ENCODE assay signal across 34 cellular contexts in the genomic region with DNA sequence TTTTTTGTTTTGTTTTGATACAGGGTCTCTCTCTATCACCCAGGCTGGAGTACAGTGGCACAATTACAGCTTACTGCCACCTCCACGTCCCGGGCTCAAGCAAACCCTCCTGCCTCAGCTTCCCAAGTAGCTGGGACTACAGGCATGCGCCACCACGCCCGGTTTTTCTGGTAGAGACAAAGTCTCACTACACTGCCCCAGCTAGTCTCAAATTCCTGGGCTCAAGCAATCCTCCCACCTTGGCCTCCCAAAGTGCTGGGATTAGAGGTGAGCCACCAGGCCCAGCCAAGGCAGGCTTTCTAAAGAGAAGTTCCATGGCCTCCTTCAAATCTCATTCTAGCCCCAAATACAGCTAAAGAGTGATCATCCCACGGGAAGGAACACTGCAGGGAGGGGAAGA. TPM values are rescaled to one million over a fixed set of nuclear protein-coding genes. Genes with fewer than 3 reads are reported as not detected.
DNase-seq lines count a peak whose midpoint lies in the region; ATAC-seq and TF ChIP-seq lines count a peak whose summit lies in the region.
"Had no signal": no experiment of that assay in that cellular context is flagged by ENCODE, and none has a peak within 500 bp of the region (broad histone marks: within the 10 kb centered on the region; RNA-seq: fewer than 3 reads in every experiment).

No MANE protein-coding gene starts in this region.

- H3K27ac Mint-ChIP-seq in stimulated activated naive CD8-positive, alpha-beta T cell treated with anti-CD3 and anti-CD28 coated beads, Interleukin-15, Interleukin-2, amounts not matched to agents 100 ng/mL and 50 ng/mL, for 24 hours = peak overlapping the region; percentile 36
- H3K27ac Mint-ChIP-seq: activated B cell treated with CpG ODN at 0.5 μM for 24 hours; dendritic cell treated with granulocyte-macrophage colony-stimulating factor and Interleukin-4, amounts not matched to agents 40 ng/mL and 50 ng/mL, for 4 days had no signal

- no peak for TF ChIP-seq EP300 in transverse colon (IDR thresholded peaks at IDR 0.05; ENCODE audit: low read depth)

- peaks cover 48% of the 10 kb centered on the region for H3K79me2 ChIP-seq in OCI-LY7 (ENCODE audit: insufficient read depth, low read depth, low read length)

- peaks cover 99% of the 10 kb centered on the region for H3K36me3 ChIP-seq in OCI-LY7 (ENCODE audit: insufficient read depth, low read length)
- peaks cover 93% of the 10 kb centered on the region for H3K36me3 ChIP-seq in effector memory CD4-positive, alpha-beta T cell (ENCODE audit: control insufficient read depth, insufficient read depth, low read length)
- peaks cover 0 to 88% (median 44%) of the 10 kb centered on the region in 4 donors for H3K36me3 ChIP-seq in transverse colon
- peaks cover 4 to 98% (median 78%) of the 10 kb centered on the region in 9 donors for H3K36me3 ChIP-seq in heart right ventricle

- H3K27me3 Mint-ChIP-seq in stimulated activated naive CD8-positive, alpha-beta T cell treated with anti-CD3 and anti-CD28 coated beads, Interleukin-15, Interleukin-2, amounts not matched to agents 100 ng/mL and 50 ng/mL, for 24 hours = no peaks in the 10 kb centered on the region
- H3K27me3 Mint-ChIP-seq: activated B cell treated with CpG ODN at 0.5 μM for 24 hours; dendritic cell treated with granulocyte-macrophage colony-stimulating factor and Interleukin-4, amounts not matched to agents 40 ng/mL and 50 ng/mL, for 4 days; naive B cell had no signal

- H3K9me3 Mint-ChIP-seq in stimulated activated naive CD8-positive, alpha-beta T cell treated with anti-CD3 and anti-CD28 coated beads, Interleukin-15, Interleukin-2, amounts not matched to agents 100 ng/mL and 50 ng/mL, for 24 hours = no peaks in the 10 kb centered on the region
- H3K9me3 Mint-ChIP-seq: activated B cell treated with CpG ODN at 0.5 μM for 24 hours; dendritic cell treated with granulocyte-macrophage colony-stimulating factor and Interleukin-4, amounts not matched to agents 40 ng/mL and 50 ng/mL, for 4 days; naive B cell had no signal

- in situ Hi-C loops in transverse colon (cut with MboI; ENCODE audit: low pct_ligation_motif_present in 1 of 4, low pct_unique_long_range_greater_than_20kb in 1 of 4, low sequenced_read_pairs in 3 of 4) = no loop called here

- H3K36me3 Mint-ChIP-seq in stimulated activated naive CD8-positive, alpha-beta T cell treated with anti-CD3 and anti-CD28 coated beads, Interleukin-15, Interleukin-2, amounts not matched to agents 100 ng/mL and 50 ng/mL, for 24 hours (ENCODE audit: low read depth) = peaks cover 86% of the 10 kb centered on the region

- CTCF ChIA-PET in OCI-LY7 (lab: Charles Lee; ENCODE audit: unreplicated experiment) = no interaction called here

- no peaks in the 10 kb centered on the region for H3K27me3 ChIP-seq in effector memory CD4-positive, alpha-beta T cell (replicated peaks; ENCODE audit: control insufficient read depth, insufficient read depth, low read length, poor library complexity, severe bottlenecking)
- no peaks in the 10 kb centered on the region for H3K27me3 ChIP-seq in transverse colon
- H3K27me3 ChIP-seq in heart right ventricle = no peaks in the 10 kb centered on the region
- H3K27me3 ChIP-seq: BLaER1 treated with 17β-estradiol and CSF1 and Interleukin-3, amounts not matched to agents 10 nM and 100 nM; esophagus muscularis mucosa; upper lobe of left lung had no signal

- H3K9me2 ChIP-seq in OCI-LY7 (ENCODE audit: insufficient read depth, low read length) = no peaks in the 10 kb centered on the region

- BruUV-seq in OCI-LY7 (replicated peaks; lab: Mats Ljungman, UMichigan) = TSS peak; percentile 48

- H3K9me3 ChIP-seq in OCI-LY7 (ENCODE audit: low read length) (no peaks in the 10 kb centered on the region), transverse colon (no peaks in the 10 kb centered on the region), heart right ventricle (no peaks in the 10 kb centered on the region)
- H3K9me3 ChIP-seq in effector memory CD4-positive, alpha-beta T cell (ENCODE audit: control insufficient read depth, low read length) = no peaks in the 10 kb centered on the region
- H3K9me3 ChIP-seq: BLaER1 treated with 17β-estradiol and CSF1 and Interleukin-3, amounts not matched to agents 10 nM and 100 nM; esophagus muscularis mucosa; prostate gland; upper lobe of left lung had no signal

- H2AFZ ChIP-seq in OCI-LY7 (ENCODE audit: low read length) = no peak overlapping the region

- peak; percentile 15 for TF ChIP-seq POLR2A in transverse colon (IDR thresholded peaks at IDR 0.05)

- H3K4me1 Mint-ChIP-seq in stimulated activated naive CD8-positive, alpha-beta T cell treated with anti-CD3 and anti-CD28 coated beads, Interleukin-15, Interleukin-2, amounts not matched to agents 100 ng/mL and 50 ng/mL, for 24 hours (ENCODE audit: low read depth) = peaks cover 45% of the 10 kb centered on the region

- POLR2A ChIA-PET in OCI-LY7 (lab: Charles Lee) = interaction anchor here (0.6 kb wide), 1 partner anchor 13 kb away, joined by 5 read pairs; no protein-coding TSS in a partner anchor

- H3K27ac ChIP-seq in OCI-LY7 (ENCODE audit: low read depth, low read length, poor library complexity, severe bottlenecking) (no peak overlapping the region), transverse colon (no peak overlapping the region), heart right ventricle (no peak overlapping the region)
- H3K27ac ChIP-seq in effector memory CD4-positive, alpha-beta T cell (ENCODE audit: insufficient read depth, low read length, poor library complexity, severe bottlenecking) = peak overlapping the region; percentile 14
- H3K27ac ChIP-seq: BLaER1 treated with 17β-estradiol and CSF1 and Interleukin-3, amounts not matched to agents 10 nM and 100 nM; esophagus muscularis mucosa; prostate gland; upper lobe of left lung had no signal

- H3K4me3 ChIP-seq in OCI-LY7 (ENCODE audit: low read depth, low read length, poor library complexity, severe bottlenecking) (no peak overlapping the region), transverse colon (no peak overlapping the region), heart right ventricle (no peak overlapping the region)
- H3K4me3 ChIP-seq in effector memory CD4-positive, alpha-beta T cell (ENCODE audit: insufficient read depth, low read depth, low read length, poor library complexity, severe bottlenecking) = no peak overlapping the region
- H3K4me3 ChIP-seq: BLaER1 treated with 17β-estradiol and CSF1 and Interleukin-3, amounts not matched to agents 10 nM and 100 nM; esophagus muscularis mucosa; prostate gland; SK-N-MC; upper lobe of left lung had no signal

- no peak overlapping the region for H3K4me2 ChIP-seq in OCI-LY7 (ENCODE audit: low read length)
- H3K4me2 ChIP-seq: BLaER1 treated with 17β-estradiol and CSF1 and Interleukin-3, amounts not matched to agents 10 nM and 100 nM had no signal

- H4K20me1 ChIP-seq in OCI-LY7 (ENCODE audit: insufficient read depth, low read length) = peaks cover 30% of the 10 kb centered on the region

- H3K4me3 Mint-ChIP-seq in stimulated activated naive CD8-positive, alpha-beta T cell treated with anti-CD3 and anti-CD28 coated beads, Interleukin-15, Interleukin-2, amounts not matched to agents 100 ng/mL and 50 ng/mL, for 24 hours = no peak overlapping the region
- H3K4me3 Mint-ChIP-seq: activated B cell treated with CpG ODN at 0.5 μM for 24 hours; dendritic cell treated with granulocyte-macrophage colony-stimulating factor and Interleukin-4, amounts not matched to agents 40 ng/mL and 50 ng/mL, for 4 days had no signal

- ATAC-seq in stimulated activated naive CD8-positive, alpha-beta T cell treated with anti-CD3 and anti-CD28 coated beads, Interleukin-15, Interleukin-2, amounts not matched to agents 100 U/mL and 50 U/mL, for 24 hours = no peak
- ATAC-seq in heart right ventricle = no peak
- ATAC-seq: sciatic nerve had no signal

- WGBS in transverse colon (ENCODE audit: low coverage in 1 of 2), 2 donors = 89% methylated on average over 6 of the region's 6 CpGs; no CpG with 5 or more reads in 1 of the 2 donors
- 88 to 92% methylated on average over 6 of the region's 6 CpGs for WGBS in heart right ventricle, 2 donors

- peaks cover 9% of the 10 kb centered on the region for H3K4me1 ChIP-seq in OCI-LY7 (ENCODE audit: insufficient read depth, low read length, poor library complexity, severe bottlenecking)
- peaks cover 1% of the 10 kb centered on the region for H3K4me1 ChIP-seq in effector memory CD4-positive, alpha-beta T cell (ENCODE audit: control insufficient read depth, insufficient read depth, low read length, poor library complexity, severe bottlenecking)
- H3K4me1 ChIP-seq in transverse colon = peaks cover 0 to 11% (median 6%) of the 10 kb centered on the region in 4 donors
- peaks cover 2 to 38% (median 11%) of the 10 kb centered on the region in 9 donors for H3K4me1 ChIP-seq in heart right ventricle

- intact Hi-C loops in OCI-LY7 (cut with micrococcal nuclease; ENCODE audit: unreplicated experiment) (no loop called here), transverse colon (cut with DNase I; ENCODE audit: low total_unique reads) (no loop called here), heart right ventricle (cut with DNase I) (loop anchor here in 1 of 10 donors (5.0 kb wide), 1 partner anchor 37 kb away; a partner anchor contains a TSS)

- no peak for DNase-seq in stimulated activated naive CD8-positive, alpha-beta T cell treated with anti-CD3 and anti-CD28 coated beads, Interleukin-15, Interleukin-2, amounts not matched to agents 100 U/mL and 50 U/mL, for 24 hours
- no peak for DNase-seq in OCI-LY7 (ENCODE audit: low spot score)
- no peak for DNase-seq in effector memory CD4-positive, alpha-beta T cell
- no peak for DNase-seq in transverse colon
- DNase-seq in heart right ventricle = no peak
- DNase-seq in NCI-H1436 (lab: John Stamatoyannopoulos, UW) = no peak
- DNase-seq in iPS-NIHi7 (ENCODE audit: extremely low spot score) = no peak
- DNase-seq: activated B cell treated with CpG ODN at 0.5 μM for 24 hours; activated effector memory CD4-positive, alpha-beta T cell treated with Interleukin-2 at 50 U/mL for 16 hours; caudate nucleus; foreskin fibroblast; head of caudate nucleus; kidney; midbrain; naive B cell; NCI-H1092 treated with DMSO at 0.1 percent for 48 hours; NCI-H187 treated with DMSO at 0.1 percent for 48 hours; NCI-H2171 treated with DMSO at 0.1 percent for 48 hours; NCI-H510A treated with DMSO at 0.1 percent for 48 hours; nucleus accumbens; stimulated activated CD4-positive, alpha-beta T cell treated with anti-CD3 and anti-CD28 coated beads, Interleukin-4, amount 100 ng/mL, for 24 hours had no signal

- TF ChIP-seq CTCF in OCI-LY7 (conservative IDR thresholded peaks at IDR 0.05; ENCODE audit: low read length) (no peak), transverse colon (IDR thresholded peaks at IDR 0.05) (no peak), heart right ventricle (IDR thresholded peaks at IDR 0.05) (no peak)

RNA-seq across cellular contexts. Expression of a gene that starts 5.2 kb away (rescaled TPM):
- not detected in 2 replicates for total RNA-seq in OCI-LY7 (2014; rRNA removed; shearing (Covaris generic))
- not detected in 2 replicates for total RNA-seq in OCI-LY7 (2022)
- total RNA-seq in transverse colon = not detected
- not detected for total RNA-seq in heart right ventricle
- polyA plus RNA-seq in heart right ventricle = not detected
- total RNA-seq: activated B cell treated with CpG ODN at 0.5 μM for 24 hours; astrocyte; esophagus muscularis mucosa; HT1080; lower leg skin; M059J; prostate gland; sciatic nerve; T-helper 1 cell treated with Interleukin-12 subunit alpha and Interleukin-12 subunit beta and Interleukin-4 antibody, amounts not matched to agents 30 ng/mL and 1 ng/mL, for 36 hours; upper lobe of left lung had no signal

RNA-seq across cellular contexts. Expression of a gene that starts 7.8 kb away (rescaled TPM):
- 736 and 747 TPM in 2 replicates for total RNA-seq in OCI-LY7 (2014; rRNA removed; shearing (Covaris generic))
- 478 and 481 TPM in 2 replicates for total RNA-seq in OCI-LY7 (2022)
- total RNA-seq in transverse colon = 100 to 1,000 TPM; 147 to 519 (median 271) TPM
- total RNA-seq in heart right ventricle = 100 to 1,000 TPM; 154 to 193 (median 172) TPM
- 100 to 1,000 TPM; 160 to 422 TPM for polyA plus RNA-seq in heart right ventricle

RNA-seq across cellular contexts. Expression of a gene that starts 12.4 kb away (rescaled TPM):
- total RNA-seq in OCI-LY7 (2014; rRNA removed; shearing (Covaris generic)) = 3.8 and 4.2 TPM in 2 replicates
- 14.1 and 15.9 TPM in 2 replicates for total RNA-seq in OCI-LY7 (2022)
- total RNA-seq in transverse colon = under 1 TPM in 2 of 4 donors, not detected in 2; 0.82 to 0.95 TPM
- 1 to 10 TPM in 9 of 10 donors, under 1 TPM in 1; 0.97 to 2.2 (median 2.0) TPM for total RNA-seq in heart right ventricle
- polyA plus RNA-seq in heart right ventricle = 1 to 10 TPM in 1 of 2 donors, under 1 TPM in 1; 0.88 to 2.5 TPM

RNA-seq across cellular contexts. Expression of a gene that starts 13.4 kb away (rescaled TPM):
- total RNA-seq in OCI-LY7 (2014; rRNA removed; shearing (Covaris generic)) = 17.1 and 21.8 TPM in 2 replicates
- total RNA-seq in OCI-LY7 (2022) (22.7 and 23.2 TPM in 2 replicates), transverse colon (10 to 100 TPM; 13.7 to 29.5 (median 22.9) TPM), heart right ventricle (10 to 100 TPM in 9 of 10 donors, 1 to 10 TPM in 1; 9.7 to 15.8 (median 11.7) TPM)
- polyA plus RNA-seq in heart right ventricle = 10 to 100 TPM; 18.5 to 22.2 TPM

RNA-seq across cellular contexts. Expression of a gene that starts 36.1 kb away (rescaled TPM):
- 24.2 and 26.3 TPM in 2 replicates for total RNA-seq in OCI-LY7 (2014; rRNA removed; shearing (Covaris generic))
- total RNA-seq in OCI-LY7 (2022) (32.4 and 33.9 TPM in 2 replicates), transverse colon (1 to 10 TPM; 1.4 to 9.7 (median 4.0) TPM), heart right ventricle (1 to 10 TPM in 6 of 10 donors, under 1 TPM in 4; 0.66 to 4.3 (median 1.6) TPM)
- polyA plus RNA-seq in heart right ventricle = 1 to 10 TPM; 1.0 to 1.2 TPM
- total RNA-seq: HT1080 had no signal
